24 cellular contexts compared by ENCODE assay signal in genomic region chr12:127143020-127143419, GRCh38.
A peak's percentile ranks its signal among the peaks of the same experiment; 100 is the strongest.
DNase-seq lines count a peak whose midpoint lies in the region; ATAC-seq and TF ChIP-seq lines count a peak whose summit lies in the region.
"Had no signal": no experiment of that assay in that cellular context is flagged by ENCODE, and none has a peak within 500 bp of the region (broad histone marks: within the 10 kb centered on the region; RNA-seq: fewer than 3 reads in every experiment).

No MANE protein-coding gene starts in this region.

- intact Hi-C loops in psoas muscle (cut with DNase I): no loop called here
- intact Hi-C loops in activated CD4-positive, alpha-beta memory T cell treated with anti-CD3 and anti-CD28 coated beads for 36 hours (cut with micrococcal nuclease): no loop called here

- H3K36me3 ChIP-seq in H7 (replicated peaks; ENCODE audit: control insufficient read depth, insufficient read depth, low read length) (no peaks in the 10 kb centered on the region), iPS-15b (ENCODE audit: control insufficient read depth, insufficient read depth, low read length) (no peaks in the 10 kb centered on the region), psoas muscle (ENCODE audit: insufficient read depth in 1 of 2, low read depth in 1 of 2) (no peaks in the 10 kb centered on the region)

- peaks cover 6% of the 10 kb centered on the region for H3K4me1 Mint-ChIP-seq in activated CD4-positive, alpha-beta memory T cell treated with anti-CD3 and anti-CD28 coated beads for 36 hours (ENCODE audit: low read depth)
- H3K4me1 Mint-ChIP-seq: mesothelial cell of epicardium had no signal

- peaks cover 23% of the 10 kb centered on the region for H3K27me3 Mint-ChIP-seq in activated CD4-positive, alpha-beta memory T cell treated with anti-CD3 and anti-CD28 coated beads for 36 hours

- no peak for TF ChIP-seq CTCF in psoas muscle (IDR thresholded peaks at IDR 0.05)

- H3K4me1 ChIP-seq in iPS-15b (ENCODE audit: control insufficient read depth, insufficient read depth, low read length): no peaks in the 10 kb centered on the region
- H3K4me1 ChIP-seq in psoas muscle: no peaks in the 10 kb centered on the region

- no peak overlapping the region for H3K27ac ChIP-seq in psoas muscle
- H3K27ac ChIP-seq: HL-60, skin epidermis, testis had no signal

- CTCF ChIA-PET in activated CD4-positive, alpha-beta memory T cell treated with anti-CD3 and anti-CD28 coated beads for 36 hours (lab: Charles Lee): no interaction called here

- POLR2A ChIA-PET in activated CD4-positive, alpha-beta memory T cell treated with anti-CD3 and anti-CD28 coated beads for 36 hours (lab: Charles Lee): no interaction called here

- H3K27me3 ChIP-seq in H7 (ENCODE audit: control insufficient read depth, insufficient read depth, low read length): no peaks in the 10 kb centered on the region
- H3K27me3 ChIP-seq in iPS-15b (ENCODE audit: control insufficient read depth, insufficient read depth, low read length): no peaks in the 10 kb centered on the region
- H3K27me3 ChIP-seq in psoas muscle (ENCODE audit: insufficient read depth in 3 of 3, low read length in 2 of 3): peaks cover 0 to 13% (median 5%) of the 10 kb centered on the region in 3 donors
- H3K27me3 ChIP-seq: testis had no signal

- no peak overlapping the region for H3K4me3 ChIP-seq in H7 (ENCODE audit: insufficient read depth, low read depth, low read length)
- peak overlapping the region; percentile 18 for H3K4me3 ChIP-seq in iPS-15b (ENCODE audit: low read depth, low read length)
- no peak overlapping the region for H3K4me3 ChIP-seq in psoas muscle
- H3K4me3 ChIP-seq: skin epidermis, testis had no signal

- WGBS in psoas muscle, 3 donors: 55 to 66% (median 63%) methylated on average over 6 of the region's 6 CpGs

- DNase-seq in H7 (peak; percentile 65), NCI-H187 treated with DMSO at 0.1 percent for 48 hours (lab: John Stamatoyannopoulos, UW) (peak; percentile 16), SHP77 (lab: John Stamatoyannopoulos, UW) (peak; percentile 73 to 84), globus pallidus (ENCODE audit: low spot score) (no peak), psoas muscle (no peak)
- DNase-seq in activated CD4-positive, alpha-beta memory T cell treated with anti-CD3 and anti-CD28 coated beads for 36 hours: no peak
- DNase-seq: activated CD4-positive, alpha-beta T cell treated with anti-CD3 and anti-CD28 coated beads for 4 hours; activated gamma-delta T cell; activated naive CD8-positive, alpha-beta T cell treated with anti-CD3 and anti-CD28 coated beads, Interleukin-2, amount 10 ng/mL, durations not matched to agents 7 days and 5 days; activated T-cell treated with anti-CD3 and anti-CD28 coated beads, Interleukin-2, amount 50 U/mL, for 24 hours; C1 segment of cervical spinal cord; caudate nucleus; DND-41; Kasumi-1; naive thymus-derived CD8-positive, alpha-beta T cell; NCI-H1694; SK-N-SH; stimulated activated naive CD8-positive, alpha-beta T cell treated with anti-CD3 and anti-CD28 coated beads, Interleukin-15, Interleukin-2, amounts not matched to agents 100 U/mL and 50 U/mL, for 24 hours; testis had no signal

- no peak overlapping the region for H3K9ac ChIP-seq in iPS-15b (ENCODE audit: low read depth, low read length)
- H3K9ac ChIP-seq: SK-N-SH had no signal

- ATAC-seq in psoas muscle: no peak
- ATAC-seq: naive thymus-derived CD8-positive, alpha-beta T cell; stimulated activated naive CD8-positive, alpha-beta T cell treated with anti-CD3 and anti-CD28 coated beads, Interleukin-15, Interleukin-2, amounts not matched to agents 100 U/mL and 50 U/mL, for 24 hours had no signal

- H3K9me3 ChIP-seq in iPS-15b (ENCODE audit: control insufficient read depth, insufficient read depth, low read length): no peaks in the 10 kb centered on the region
- H3K9me3 ChIP-seq in psoas muscle: peaks cover 13% of the 10 kb centered on the region
- H3K9me3 ChIP-seq: SK-N-SH, testis had no signal

- peaks cover 22% of the 10 kb centered on the region for H3K9me3 Mint-ChIP-seq in activated CD4-positive, alpha-beta memory T cell treated with anti-CD3 and anti-CD28 coated beads for 36 hours
- H3K9me3 Mint-ChIP-seq: T-helper 1 cell treated with Interleukin-12 subunit alpha and Interleukin-12 subunit beta and Interleukin-4 antibody, amounts not matched to agents 30 μg/mL and 1 μg/mL, for 36 hours had no signal

- H3K27ac Mint-ChIP-seq in activated CD4-positive, alpha-beta memory T cell treated with anti-CD3 and anti-CD28 coated beads for 36 hours: no peak overlapping the region
- H3K27ac Mint-ChIP-seq: activated naive CD8-positive, alpha-beta T cell treated with anti-CD3 and anti-CD28 coated beads, Interleukin-2, amount 10 ng/mL, durations not matched to agents 7 days and 5 days; activated T-cell treated with anti-CD3 and anti-CD28 coated beads, Interleukin-2, amount 50 U/mL, for 24 hours; mesothelial cell of epicardium; naive thymus-derived CD8-positive, alpha-beta T cell; T-helper 1 cell treated with Interleukin-12 subunit alpha and Interleukin-12 subunit beta and Interleukin-4 antibody, amounts not matched to agents 30 μg/mL and 1 μg/mL, for 36 hours had no signal

- no peak overlapping the region for H3K4me3 Mint-ChIP-seq in activated CD4-positive, alpha-beta memory T cell treated with anti-CD3 and anti-CD28 coated beads for 36 hours
- H3K4me3 Mint-ChIP-seq: activated naive CD8-positive, alpha-beta T cell treated with anti-CD3 and anti-CD28 coated beads, Interleukin-2, amount 10 ng/mL, durations not matched to agents 7 days and 5 days; activated T-cell treated with anti-CD3 and anti-CD28 coated beads, Interleukin-2, amount 50 U/mL, for 24 hours; mesothelial cell of epicardium; naive thymus-derived CD8-positive, alpha-beta T cell; T-helper 1 cell treated with Interleukin-12 subunit alpha and Interleukin-12 subunit beta and Interleukin-4 antibody, amounts not matched to agents 30 μg/mL and 1 μg/mL, for 36 hours had no signal

- H3K36me3 Mint-ChIP-seq in activated CD4-positive, alpha-beta memory T cell treated with anti-CD3 and anti-CD28 coated beads for 36 hours: peaks cover 1% of the 10 kb centered on the region
- H3K36me3 Mint-ChIP-seq: mesothelial cell of epicardium had no signal

Comparison
In these comparisons a context has a peak if more than half of its experiments do, and no peak if none do; other contexts are left out.
1. DNase-seq: peak in H7 (single experiment), NCI-H187 treated with DMSO at 0.1 percent for 48 hours (single experiment) and SHP77 (2 of 2); none in globus pallidus (single experiment), psoas muscle (0 of 2) and activated CD4-positive, alpha-beta memory T cell treated with anti-CD3 and anti-CD28 coated beads for 36 hours (single experiment).